Comparison of ENCODE assay signal across 16 cellular contexts in genomic region chr19:37953576-37954303, GRCh38. TPM values are rescaled to one million over a fixed set of nuclear protein-coding genes. Genes with fewer than 3 reads are reported as not detected.
DNase-seq lines count a peak whose midpoint lies in the region; ATAC-seq and TF ChIP-seq lines count a peak whose summit lies in the region.
"Had no signal": no experiment of that assay in that cellular context is flagged by ENCODE, and none has a peak within 500 bp of the region (broad histone marks: within the 10 kb centered on the region; RNA-seq: fewer than 3 reads in every experiment).

No MANE protein-coding gene starts in this region.

- H3K4me1 ChIP-seq in mesenchymal stem cell (ENCODE audit: control insufficient read depth, insufficient read depth, low read depth, low read length): peaks cover 13% of the 10 kb centered on the region
- H3K4me1 ChIP-seq: ascending aorta, testis had no signal

- H3K4me3 ChIP-seq in mesenchymal stem cell (ENCODE audit: insufficient read depth in 1 of 2, low read depth in 1 of 2, low read length in 2 of 2): no peak overlapping the region
- H3K4me3 ChIP-seq: ascending aorta, testis had no signal

- WGBS in mesenchymal stem cell: 72% methylated on average over 6 of the region's 7 CpGs

- H2BK120ac ChIP-seq in mesenchymal stem cell (ENCODE audit: low read depth, low read length): no peak overlapping the region

- H3K4me1 Mint-ChIP-seq in stimulated activated naive CD8-positive, alpha-beta T cell treated with anti-CD3 and anti-CD28 coated beads, Interleukin-15, Interleukin-2, amounts not matched to agents 100 ng/mL and 50 ng/mL, for 24 hours (ENCODE audit: low read depth): peaks cover 28% of the 10 kb centered on the region
- H3K4me1 Mint-ChIP-seq in brain: peaks cover 25% of the 10 kb centered on the region
- H3K4me1 Mint-ChIP-seq in CD4-positive, alpha-beta T cell (ENCODE audit: low read depth): no peaks in the 10 kb centered on the region

- no peak overlapping the region for H4K91ac ChIP-seq in mesenchymal stem cell (ENCODE audit: low read length)

- no peaks in the 10 kb centered on the region for H3K27me3 Mint-ChIP-seq in stimulated activated naive CD8-positive, alpha-beta T cell treated with anti-CD3 and anti-CD28 coated beads, Interleukin-15, Interleukin-2, amounts not matched to agents 100 ng/mL and 50 ng/mL, for 24 hours
- peaks cover 5% of the 10 kb centered on the region for H3K27me3 Mint-ChIP-seq in brain
- H3K27me3 Mint-ChIP-seq in CD4-positive, alpha-beta T cell: no peaks in the 10 kb centered on the region

- peaks cover 4 to 8% of the 10 kb centered on the region in 2 experiments for H3K36me3 ChIP-seq in mesenchymal stem cell (ENCODE audit: control insufficient read depth in 1 of 2, insufficient read depth in 2 of 2, low read depth in 1 of 2, low read length in 2 of 2)
- H3K36me3 ChIP-seq: ascending aorta had no signal

- no peak overlapping the region for H3K14ac ChIP-seq in mesenchymal stem cell (ENCODE audit: low read length in 2 of 2)

- no peak overlapping the region for H2AFZ ChIP-seq in mesenchymal stem cell (ENCODE audit: low read depth, low read length)

- intact Hi-C loops in CD4-positive, alpha-beta T cell (cut with DNase I, micrococcal nuclease): no loop called here

- H3K23ac ChIP-seq in mesenchymal stem cell (ENCODE audit: low read length in 2 of 2): no peak overlapping the region

- H3K27me3 ChIP-seq in mesenchymal stem cell (ENCODE audit: control insufficient read depth in 1 of 2, insufficient read depth in 1 of 2, low read length in 2 of 2): no peaks in the 10 kb centered on the region
- no peaks in the 10 kb centered on the region for H3K27me3 ChIP-seq in CD4-positive, alpha-beta T cell (ENCODE audit: control insufficient read depth, insufficient read depth, low read length)
- H3K27me3 ChIP-seq: ascending aorta, testis had no signal

- H3K4me3 Mint-ChIP-seq in stimulated activated naive CD8-positive, alpha-beta T cell treated with anti-CD3 and anti-CD28 coated beads, Interleukin-15, Interleukin-2, amounts not matched to agents 100 ng/mL and 50 ng/mL, for 24 hours: no peak overlapping the region
- H3K4me3 Mint-ChIP-seq in brain: peak overlapping the region in 2 of 5 experiments; percentile 26 to 38
- no peak overlapping the region for H3K4me3 Mint-ChIP-seq in CD4-positive, alpha-beta T cell

- no peak overlapping the region for H2BK15ac ChIP-seq in mesenchymal stem cell (ENCODE audit: low read depth, poor library complexity, severe bottlenecking)

- H2BK12ac ChIP-seq in mesenchymal stem cell (ENCODE audit: low read length in 2 of 2): no peak overlapping the region

- H4K8ac ChIP-seq in mesenchymal stem cell (ENCODE audit: low read length): no peak overlapping the region

- no peak overlapping the region for H3K4me2 ChIP-seq in mesenchymal stem cell (ENCODE audit: low read length, poor library complexity, severe bottlenecking)

- no peak for TF ChIP-seq CTCF in brain (conservative IDR thresholded peaks at IDR 0.05)
- TF ChIP-seq CTCF in CD4-positive, alpha-beta T cell (IDR thresholded peaks at IDR 0.05): no peak

- H3K27ac ChIP-seq in mesenchymal stem cell (ENCODE audit: low read length, poor library complexity, severe bottlenecking): peak overlapping the region; percentile 88
- no peak overlapping the region for H3K27ac ChIP-seq in CD4-positive, alpha-beta T cell (ENCODE audit: low read depth, low read length)
- H3K27ac ChIP-seq: ascending aorta, testis had no signal

- H3K18ac ChIP-seq in mesenchymal stem cell (ENCODE audit: low read depth in 1 of 2, low read length in 2 of 2): no peak overlapping the region

- H3K27ac Mint-ChIP-seq in stimulated activated naive CD8-positive, alpha-beta T cell treated with anti-CD3 and anti-CD28 coated beads, Interleukin-15, Interleukin-2, amounts not matched to agents 100 ng/mL and 50 ng/mL, for 24 hours: peak overlapping the region; percentile 16
- H3K27ac Mint-ChIP-seq in brain: peak overlapping the region in 4 of 5 experiments; percentile 59 to 90 (median 64)
- H3K27ac Mint-ChIP-seq in CD4-positive, alpha-beta T cell: no peak overlapping the region

- peaks cover 8% of the 10 kb centered on the region for H3K79me1 ChIP-seq in mesenchymal stem cell (replicated peaks; ENCODE audit: low read length, poor library complexity, severe bottlenecking)

- H2AK5ac ChIP-seq in mesenchymal stem cell (ENCODE audit: low read length, severe bottlenecking): peak overlapping the region; percentile 99

- H2BK5ac ChIP-seq in mesenchymal stem cell (ENCODE audit: low read depth, low read length, poor library complexity, severe bottlenecking): no peak overlapping the region

- no peak overlapping the region for H3K4ac ChIP-seq in mesenchymal stem cell (ENCODE audit: low read depth in 1 of 2, low read length in 2 of 2)

- POLR2A ChIA-PET in CD4-positive, alpha-beta T cell (lab: Charles Lee): no interaction called here

- peak overlapping the region; percentile 35 for H3K9ac ChIP-seq in mesenchymal stem cell (ENCODE audit: low read length)

- CTCF ChIA-PET in CD4-positive, alpha-beta T cell (lab: Charles Lee): no interaction called here

- no peak for ATAC-seq in stimulated activated naive CD8-positive, alpha-beta T cell treated with anti-CD3 and anti-CD28 coated beads, Interleukin-15, Interleukin-2, amounts not matched to agents 100 U/mL and 50 U/mL, for 24 hours
- ATAC-seq in CD4-positive, alpha-beta T cell (ENCODE audit: poor library complexity): no peak

- H3K9me3 ChIP-seq in mesenchymal stem cell (ENCODE audit: control insufficient read depth, low read length): no peaks in the 10 kb centered on the region
- no peaks in the 10 kb centered on the region for H3K9me3 ChIP-seq in CD4-positive, alpha-beta T cell (ENCODE audit: control insufficient read depth, low read length)
- H3K9me3 ChIP-seq: ascending aorta, testis had no signal

- no peak for DNase-seq in stimulated activated naive CD8-positive, alpha-beta T cell treated with anti-CD3 and anti-CD28 coated beads, Interleukin-15, Interleukin-2, amounts not matched to agents 100 U/mL and 50 U/mL, for 24 hours
- DNase-seq in mesenchymal stem cell: no peak
- DNase-seq in NCI-H146 treated with DMSO at 0.1 percent for 48 hours (lab: John Stamatoyannopoulos, UW; ENCODE audit: unreplicated experiment): no peak
- DNase-seq in GM19238 (ENCODE audit: insufficient read length, low spot score): no peak
- DNase-seq in CD4-positive, alpha-beta T cell: no peak
- no peak for DNase-seq in germinal center (ENCODE audit: low spot score)
- DNase-seq: activated CD4-positive, CD25-positive, alpha-beta regulatory T cell; activated T-cell treated with anti-CD3 and anti-CD28 coated beads, Interleukin-2, amount 50 U/mL, for 1 hour; NCI-H1694; NCI-H748 treated with DMSO at 0.1 percent for 48 hours; testis had no signal

- H3K9me3 Mint-ChIP-seq in stimulated activated naive CD8-positive, alpha-beta T cell treated with anti-CD3 and anti-CD28 coated beads, Interleukin-15, Interleukin-2, amounts not matched to agents 100 ng/mL and 50 ng/mL, for 24 hours: peaks cover 8% of the 10 kb centered on the region
- H3K9me3 Mint-ChIP-seq in brain: peaks cover 0 to 27% (median 16%) of the 10 kb centered on the region in 5 experiments
- peaks cover 7% of the 10 kb centered on the region for H3K9me3 Mint-ChIP-seq in CD4-positive, alpha-beta T cell

- H3K36me3 Mint-ChIP-seq in stimulated activated naive CD8-positive, alpha-beta T cell treated with anti-CD3 and anti-CD28 coated beads, Interleukin-15, Interleukin-2, amounts not matched to agents 100 ng/mL and 50 ng/mL, for 24 hours (ENCODE audit: low read depth): peaks cover 19% of the 10 kb centered on the region
- peaks cover 30% of the 10 kb centered on the region for H3K36me3 Mint-ChIP-seq in brain
- peaks cover 23% of the 10 kb centered on the region for H3K36me3 Mint-ChIP-seq in CD4-positive, alpha-beta T cell (ENCODE audit: low read depth)

RNA-seq across cellular contexts. Expression of gene SIPA1L3, which starts 46.7 kb away (rescaled TPM):
- polyA plus RNA-seq in brain (ENCODE audit: insufficient read depth, low read depth, low replicate concordance): 11.2 TPM
- polyA plus RNA-seq in mesenchymal stem cell (2013, experiment 1 of 2): 7.2 TPM
- 6.7 TPM for polyA plus RNA-seq in mesenchymal stem cell (2013, experiment 2 of 2)
- 10 to 100 TPM; 15.5 to 17.7 TPM for total RNA-seq in CD4-positive, alpha-beta T cell

RNA-seq across cellular contexts. Expression of gene WDR87, which starts 47.3 kb away (rescaled TPM):
- polyA plus RNA-seq in brain (ENCODE audit: insufficient read depth, low read depth, low replicate concordance): not detected
- polyA plus RNA-seq in mesenchymal stem cell (2013, experiment 1 of 2): not detected
- not detected for polyA plus RNA-seq in mesenchymal stem cell (2013, experiment 2 of 2)
- not detected for total RNA-seq in CD4-positive, alpha-beta T cell
- total RNA-seq: ascending aorta, endothelial cell of umbilical vein, HT1080 had no signal
- polyA plus RNA-seq: endothelial cell of umbilical vein had no signal
